In genomic region chr6:42451146-42451594, GRCh38 we compare ENCODE assay signal across 8 cellular contexts. TPM values are rescaled to one million over a fixed set of nuclear protein-coding genes. Genes with fewer than 3 reads are reported as not detected.
A peak's percentile ranks its signal among the peaks of the same experiment; 100 is the strongest.
DNase-seq lines count a peak whose midpoint lies in the region; ATAC-seq lines count a peak whose summit lies in the region.

No MANE protein-coding gene starts in this region.

- ATAC-seq in CD4-positive, CD25-positive, alpha-beta regulatory T cell (ENCODE audit: low read depth in 2 of 2), result no peak
- peak; percentile 8 for ATAC-seq in activated T-helper 17 cell treated with anti-CD3 and anti-CD28 coated beads, Interleukin-2, amount 50 U/mL, for 72 hours (replicated peaks)
- ATAC-seq in HG03460 (IDR thresholded peaks at IDR 0.05; ENCODE audit: unreplicated experiment), result no peak

- no peaks in the 10 kb centered on the region for H3K9me3 ChIP-seq in CD4-positive, CD25-positive, alpha-beta regulatory T cell (ENCODE audit: control insufficient read depth in 2 of 2, low read length in 2 of 2)

- peak overlapping the region; percentile 82 to 98 (median 96) for H3K27ac Mint-ChIP-seq in CD4-positive, CD25-positive, alpha-beta regulatory T cell
- peak overlapping the region; percentile 82 for H3K27ac Mint-ChIP-seq in activated T-helper 17 cell treated with anti-CD3 and anti-CD28 coated beads, Interleukin-2, amount 50 U/mL, for 72 hours
- H3K27ac Mint-ChIP-seq in stimulated activated naive CD8-positive, alpha-beta T cell treated with anti-CD3 and anti-CD28 coated beads, Interleukin-15, Interleukin-2, amounts not matched to agents 100 ng/mL and 50 ng/mL, for 24 hours, result peak overlapping the region; percentile 84

- DNase-seq in CD4-positive, CD25-positive, alpha-beta regulatory T cell, result peak in 2 of 3 donors; percentile 18 to 39
- DNase-seq in Jurkat, Clone E6-1 (ENCODE audit: low read depth, low spot score), result no peak
- DNase-seq in GM19240 (ENCODE audit: insufficient read length, low spot score) (no peak), GM19238 (ENCODE audit: insufficient read length, low spot score) (no peak)

- peak overlapping the region; percentile 94 for H3K4me3 ChIP-seq in CD4-positive, CD25-positive, alpha-beta regulatory T cell (ENCODE audit: low read depth, low read length)
- H3K4me3 ChIP-seq in Jurkat, Clone E6-1 (ENCODE audit: low read length), result peak overlapping the region; percentile 81
- H3K4me3 ChIP-seq in iPS-11a (ENCODE audit: low read depth, low read length), result peak overlapping the region; percentile 71

- H3K27ac ChIP-seq in CD4-positive, CD25-positive, alpha-beta regulatory T cell (ENCODE audit: insufficient read depth, low read length, poor library complexity, severe bottlenecking), result peak overlapping the region; percentile 74

- H3K36me3 ChIP-seq in CD4-positive, CD25-positive, alpha-beta regulatory T cell (ENCODE audit: control insufficient read depth, insufficient read depth, low read length), result no peaks in the 10 kb centered on the region

- H3K4me1 Mint-ChIP-seq in CD4-positive, CD25-positive, alpha-beta regulatory T cell, result peaks cover 18 to 60% (median 38%) of the 10 kb centered on the region in 4 donors
- H3K4me1 Mint-ChIP-seq in activated T-helper 17 cell treated with anti-CD3 and anti-CD28 coated beads, Interleukin-2, amount 50 U/mL, for 72 hours, result peaks cover 29% of the 10 kb centered on the region
- peaks cover 58% of the 10 kb centered on the region for H3K4me1 Mint-ChIP-seq in stimulated activated naive CD8-positive, alpha-beta T cell treated with anti-CD3 and anti-CD28 coated beads, Interleukin-15, Interleukin-2, amounts not matched to agents 100 ng/mL and 50 ng/mL, for 24 hours (ENCODE audit: low read depth)

- H3K27me3 ChIP-seq in CD4-positive, CD25-positive, alpha-beta regulatory T cell (ENCODE audit: control insufficient read depth, insufficient read depth, low read length), result no peaks in the 10 kb centered on the region

- peaks cover 46% of the 10 kb centered on the region for H3K4me1 ChIP-seq in CD4-positive, CD25-positive, alpha-beta regulatory T cell (ENCODE audit: control insufficient read depth, insufficient read depth, low read length, poor library complexity, severe bottlenecking)

- H3K4me3 Mint-ChIP-seq in CD4-positive, CD25-positive, alpha-beta regulatory T cell, result peak overlapping the region; percentile 98 to 100 (median 99)
- peak overlapping the region; percentile 92 for H3K4me3 Mint-ChIP-seq in activated T-helper 17 cell treated with anti-CD3 and anti-CD28 coated beads, Interleukin-2, amount 50 U/mL, for 72 hours
- peak overlapping the region; percentile 89 for H3K4me3 Mint-ChIP-seq in stimulated activated naive CD8-positive, alpha-beta T cell treated with anti-CD3 and anti-CD28 coated beads, Interleukin-15, Interleukin-2, amounts not matched to agents 100 ng/mL and 50 ng/mL, for 24 hours

- H3K27me3 Mint-ChIP-seq in CD4-positive, CD25-positive, alpha-beta regulatory T cell, result peaks cover 5% of the 10 kb centered on the region
- no peaks in the 10 kb centered on the region for H3K27me3 Mint-ChIP-seq in activated T-helper 17 cell treated with anti-CD3 and anti-CD28 coated beads, Interleukin-2, amount 50 U/mL, for 72 hours
- peaks cover 9% of the 10 kb centered on the region for H3K27me3 Mint-ChIP-seq in stimulated activated naive CD8-positive, alpha-beta T cell treated with anti-CD3 and anti-CD28 coated beads, Interleukin-15, Interleukin-2, amounts not matched to agents 100 ng/mL and 50 ng/mL, for 24 hours

- H3K36me3 Mint-ChIP-seq in CD4-positive, CD25-positive, alpha-beta regulatory T cell, result peaks cover 12% of the 10 kb centered on the region
- H3K36me3 Mint-ChIP-seq in activated T-helper 17 cell treated with anti-CD3 and anti-CD28 coated beads, Interleukin-2, amount 50 U/mL, for 72 hours (ENCODE audit: low read depth), result peaks cover 11% of the 10 kb centered on the region
- H3K36me3 Mint-ChIP-seq in stimulated activated naive CD8-positive, alpha-beta T cell treated with anti-CD3 and anti-CD28 coated beads, Interleukin-15, Interleukin-2, amounts not matched to agents 100 ng/mL and 50 ng/mL, for 24 hours (ENCODE audit: low read depth), result peaks cover 4% of the 10 kb centered on the region

- peaks cover 0 to 1% (median 0%) of the 10 kb centered on the region in 7 donors for H3K9me3 Mint-ChIP-seq in CD4-positive, CD25-positive, alpha-beta regulatory T cell
- no peaks in the 10 kb centered on the region for H3K9me3 Mint-ChIP-seq in activated T-helper 17 cell treated with anti-CD3 and anti-CD28 coated beads, Interleukin-2, amount 50 U/mL, for 72 hours
- no peaks in the 10 kb centered on the region for H3K9me3 Mint-ChIP-seq in stimulated activated naive CD8-positive, alpha-beta T cell treated with anti-CD3 and anti-CD28 coated beads, Interleukin-15, Interleukin-2, amounts not matched to agents 100 ng/mL and 50 ng/mL, for 24 hours

RNA-seq across cellular contexts. Expression of gene TRERF1, which starts 0.6 kb away (rescaled TPM):
- 55.7 TPM for total RNA-seq in CD4-positive, CD25-positive, alpha-beta regulatory T cell
- 1 to 10 TPM; 2.3 to 4.9 (median 4.2) TPM for polyA plus RNA-seq in CD4-positive, CD25-positive, alpha-beta regulatory T cell
- 4.8 TPM for polyA plus RNA-seq in Jurkat, Clone E6-1 (2012; ENCODE audit: insufficient read depth, insufficient read length)
- total RNA-seq in activated T-helper 17 cell treated with anti-CD3 and anti-CD28 coated beads, Interleukin-2, amount 50 U/mL, for 72 hours, result 10 to 100 TPM; 16.6 to 32.4 TPM

Comparison
In these comparisons a context has a peak if more than half of its experiments do, and no peak if none do; other contexts are left out.
1. DNase-seq: peak in CD4-positive, CD25-positive, alpha-beta regulatory T cell (2 of 3); none in Jurkat, Clone E6-1 (single experiment), GM19240 (single experiment) and GM19238 (single experiment).
2. Peak in every context shown above with its lines, with median percentiles within 50 percentile points of each other: H3K4me3 ChIP-seq, H3K27ac Mint-ChIP-seq and H3K4me3 Mint-ChIP-seq.